Comparison of ENCODE assay signal across 11 cellular contexts in the genomic region with DNA sequence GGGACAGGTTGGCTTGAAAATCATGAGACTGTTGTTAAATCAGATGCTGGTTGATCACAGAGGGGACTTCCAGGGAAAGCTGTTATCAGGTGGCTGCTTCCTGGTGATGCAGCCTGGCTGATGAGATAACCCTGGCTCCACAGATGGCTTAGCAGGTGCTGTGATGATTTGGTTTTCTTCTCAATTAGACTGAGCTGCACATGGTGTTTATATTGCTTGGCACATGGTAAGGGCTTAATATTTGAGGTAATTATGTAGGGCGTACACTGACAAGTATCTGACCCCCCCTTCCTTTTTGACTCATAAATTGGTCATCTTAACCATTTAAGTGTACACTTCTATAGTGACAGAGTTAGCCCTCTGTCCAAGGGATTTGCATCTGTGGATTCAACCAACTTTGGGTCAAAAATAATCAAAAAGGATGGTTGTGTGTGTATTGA. TPM values are rescaled to one million over a fixed set of nuclear protein-coding genes. Genes with fewer than 3 reads are reported as not detected.
A peak's percentile ranks its signal among the peaks of the same experiment; 100 is the strongest.
DNase-seq lines count a peak whose midpoint lies in the region; FAIRE-seq and TF ChIP-seq lines count a peak whose summit lies in the region.
"Had no signal": no experiment of that assay in that cellular context is flagged by ENCODE, and none has a peak within 500 bp of the region (broad histone marks: within the 10 kb centered on the region; RNA-seq: fewer than 3 reads in every experiment).

No MANE protein-coding gene starts in this region.

- no peak overlapping the region for H3K4me2 ChIP-seq in keratinocyte (ENCODE audit: control insufficient read depth, extremely low read depth, insufficient read depth, low read depth, low read length)

- peaks cover 8% of the 10 kb centered on the region for H3K9me1 ChIP-seq in keratinocyte (ENCODE audit: control insufficient read depth, extremely low read depth, insufficient read depth, low read length)

- H3K27me3 ChIP-seq in WERI-Rb-1 (ENCODE audit: insufficient read depth, low read depth, severe bottlenecking) (no peaks in the 10 kb centered on the region), keratinocyte (ENCODE audit: control insufficient read depth, extremely low read depth, insufficient read depth, low read length) (no peaks in the 10 kb centered on the region), stomach (no peaks in the 10 kb centered on the region)

- peaks cover 57% of the 10 kb centered on the region for H3K79me2 ChIP-seq in keratinocyte (ENCODE audit: control insufficient read depth, insufficient read depth, low read length)

- H2AFZ ChIP-seq in keratinocyte (ENCODE audit: control insufficient read depth, low read length): no peak overlapping the region
- H2AFZ ChIP-seq: parathyroid adenoma had no signal

- dilution Hi-C loops in keratinocyte (cut with MboI; ENCODE audit: extremely low pct_ligation_motif_present, low sequenced_read_pairs): no loop called here

- no peak for FAIRE-seq in keratinocyte (lab: Jason Lieb, UNC)
- FAIRE-seq: colon had no signal

- no peak overlapping the region for H3K9ac ChIP-seq in keratinocyte (ENCODE audit: control insufficient read depth, extremely low read depth, insufficient read depth, low read length)
- H3K9ac ChIP-seq: parathyroid adenoma had no signal

- DNase-seq in DMS53 (lab: John Stamatoyannopoulos, UW) (peak; percentile 85), M059J (ENCODE audit: low read depth) (peak; percentile 56), WERI-Rb-1 (no peak), keratinocyte (ENCODE audit: low read depth, low spot score) (no peak), posterior cingulate gyrus (no peak), SHP77 (lab: John Stamatoyannopoulos, UW) (no peak), stomach (no peak)
- DNase-seq in activated effector memory CD4-positive, alpha-beta T cell treated with Interleukin-2 at 50 U/mL for 16 hours: no peak
- DNase-seq: Kasumi-1 had no signal

- TF ChIP-seq POLR2A in stomach (IDR thresholded peaks at IDR 0.05): no peak

- H3K27ac ChIP-seq in WERI-Rb-1 (0 out of 2 replicates have a peak overlapping the region, but pooled peaks have one; percentile 6), keratinocyte (ENCODE audit: control insufficient read depth, insufficient read depth, low read length) (peak overlapping the region; percentile 25), stomach (no peak overlapping the region)
- H3K27ac ChIP-seq: parathyroid adenoma had no signal

- intact Hi-C loops in posterior cingulate gyrus (cut with DNase I) (no loop called here), stomach (cut with DNase I; ENCODE audit: low total_unique reads) (loop anchor here (5.0 kb wide), 1 partner anchor 121 kb away; a partner anchor contains a TSS)

- WGBS in stomach, 5 donors: 8 to 27% (median 13%) methylated on average over 1 of the region's 1 CpG

- no peaks in the 10 kb centered on the region for H3K9me3 ChIP-seq in WERI-Rb-1 (ENCODE audit: severe bottlenecking)
- H3K9me3 ChIP-seq in keratinocyte (ENCODE audit: control insufficient read depth, low read depth, low read length): no peaks in the 10 kb centered on the region
- H3K9me3 ChIP-seq in stomach: no peaks in the 10 kb centered on the region

- no peak for TF ChIP-seq EP300 in stomach (IDR thresholded peaks at IDR 0.05)

- H3K36me3 ChIP-seq in WERI-Rb-1 (peaks cover 73% of the 10 kb centered on the region), keratinocyte (ENCODE audit: control insufficient read depth in 2 of 2, extremely low read depth in 1 of 2, insufficient read depth in 2 of 2, low read length in 2 of 2) (peaks cover 43 to 65% of the 10 kb centered on the region in 2 experiments), stomach (peaks cover 45 to 88% (median 75%) of the 10 kb centered on the region in 4 donors)

- H4K20me1 ChIP-seq in keratinocyte (ENCODE audit: control insufficient read depth, extremely low read depth, insufficient read depth, low read length): peaks cover 55% of the 10 kb centered on the region

- H3K4me1 ChIP-seq in keratinocyte (ENCODE audit: control insufficient read depth, extremely low read depth, insufficient read depth, low read length) (peaks cover 25% of the 10 kb centered on the region), stomach (peaks cover 15 to 47% (median 27%) of the 10 kb centered on the region in 4 donors)
- H3K4me1 ChIP-seq: parathyroid adenoma had no signal

- H3K4me3 ChIP-seq in WERI-Rb-1 (ENCODE audit: low read depth, low read length): no peak overlapping the region
- no peak overlapping the region for H3K4me3 ChIP-seq in keratinocyte (ENCODE audit: control insufficient read depth in 2 of 3, extremely low read depth in 1 of 3, insufficient read depth in 2 of 3, low read depth in 1 of 3, low read length in 3 of 3)
- H3K4me3 ChIP-seq in stomach: no peak overlapping the region

- TF ChIP-seq CTCF in WERI-Rb-1 (IDR thresholded peaks at IDR 0.05; ENCODE audit: low read depth, low read length): no peak
- no peak for TF ChIP-seq CTCF in keratinocyte (optimal IDR thresholded peaks at IDR 0.05 in 1 of 3, IDR thresholded peaks at IDR 0.05 in 1 of 3, conservative IDR thresholded peaks at IDR 0.05 in 1 of 3; ENCODE audit: extremely low read depth in 1 of 3, insufficient read depth in 2 of 3, low read length in 3 of 3)
- no peak for TF ChIP-seq CTCF in stomach (IDR thresholded peaks at IDR 0.05)

RNA-seq across cellular contexts. Expression of a gene that starts 7.0 kb away (rescaled TPM):
- 795 and 1,166 TPM in 2 replicates for total RNA-seq in M059J (2014; rRNA removed; shearing (Covaris generic))
- polyA plus RNA-seq in keratinocyte (2,759 to 4,283 TPM (median 3,843 TPM) in 3 replicates), stomach (1,000 to 10,000 TPM; 2,719 to 3,770 (median 2,836) TPM)
- 4,583 TPM for polyA plus RNA-seq in keratinocyte (2011; ENCODE audit: low read depth)
- polyA plus RNA-seq in keratinocyte (2011; cell fraction: cytosol; rRNA removed): 3,100 and 4,215 TPM in 2 replicates
- 1,051 and 1,129 TPM in 2 replicates for polyA plus RNA-seq in keratinocyte (2011; cell fraction: nucleus; rRNA removed)
- polyA plus RNA-seq in keratinocyte (2012; ENCODE audit: low replicate concordance): 3,324 and 4,271 TPM in 2 replicates
- 1,345 to 1,807 TPM (median 1,376 TPM) in 3 replicates for polyA minus RNA-seq in keratinocyte
- polyA minus RNA-seq in keratinocyte (2011; cell fraction: cytosol; rRNA and poly(A)+ RNA removed): 1,011 TPM
- polyA minus RNA-seq in keratinocyte (2011; cell fraction: nucleus; rRNA and poly(A)+ RNA removed): 222 and 286 TPM in 2 replicates
- total RNA-seq in stomach: 1,000 to 10,000 TPM in 3 of 5 donors, 100 to 1,000 TPM in 2; 607 to 1,681 (median 1,272) TPM

RNA-seq across cellular contexts. Expression of a gene that starts 26.6 kb away (rescaled TPM):
- 1.7 and 7.2 TPM in 2 replicates for total RNA-seq in M059J (2014; rRNA removed; shearing (Covaris generic))
- polyA plus RNA-seq in keratinocyte (0.43 to 1.0 TPM (median 0.58 TPM) in 3 replicates), stomach (1 to 10 TPM; 1.2 to 1.8 (median 1.8) TPM)
- polyA plus RNA-seq in keratinocyte (2011; ENCODE audit: low read depth): not detected
- 0.28 and 0.83 TPM in 2 replicates for polyA plus RNA-seq in keratinocyte (2011; cell fraction: cytosol; rRNA removed)
- 1.4 and 2.0 TPM in 2 replicates for polyA plus RNA-seq in keratinocyte (2011; cell fraction: nucleus; rRNA removed)
- 0.93 and 1.0 TPM in 2 replicates for polyA plus RNA-seq in keratinocyte (2012; ENCODE audit: low replicate concordance)
- 0.22 to 0.33 TPM (median 0.26 TPM) in 3 replicates for polyA minus RNA-seq in keratinocyte
- polyA minus RNA-seq in keratinocyte (2011; cell fraction: cytosol; rRNA and poly(A)+ RNA removed): 1.3 TPM
- polyA minus RNA-seq in keratinocyte (2011; cell fraction: nucleus; rRNA and poly(A)+ RNA removed): 0.84 and 1.8 TPM in 2 replicates
- total RNA-seq in stomach: 1 to 10 TPM in 2 of 5 donors, under 1 TPM in 1, not detected in 2; 0.89 to 2.9 (median 1.7) TPM

RNA-seq across cellular contexts. Expression of a gene that starts 54.9 kb away (rescaled TPM):
- 5.8 and 9.1 TPM in 2 replicates for total RNA-seq in M059J (2014; rRNA removed; shearing (Covaris generic))
- polyA plus RNA-seq in keratinocyte: 0.94 to 1.9 TPM (median 1.8 TPM) in 3 replicates
- 3.3 TPM for polyA plus RNA-seq in keratinocyte (2011; ENCODE audit: low read depth)
- polyA plus RNA-seq in keratinocyte (2011; cell fraction: cytosol; rRNA removed): 1.0 and 1.9 TPM in 2 replicates
- polyA plus RNA-seq in keratinocyte (2011; cell fraction: nucleus; rRNA removed): 1.5 and 2.2 TPM in 2 replicates
- 1.4 and 2.3 TPM in 2 replicates for polyA plus RNA-seq in keratinocyte (2012; ENCODE audit: low replicate concordance)
- 3.2 to 5.7 TPM (median 3.7 TPM) in 3 replicates for polyA minus RNA-seq in keratinocyte
- 1.7 TPM for polyA minus RNA-seq in keratinocyte (2011; cell fraction: cytosol; rRNA and poly(A)+ RNA removed)
- polyA minus RNA-seq in keratinocyte (2011; cell fraction: nucleus; rRNA and poly(A)+ RNA removed): 2.5 and 2.6 TPM in 2 replicates
- 100 to 1,000 TPM in 1 of 5 donors, 10 to 100 TPM in 4; 44.3 to 151 (median 76.5) TPM for total RNA-seq in stomach
- polyA plus RNA-seq in stomach: 10 to 100 TPM; 18.0 to 41.2 (median 33.2) TPM

Comparison
In these comparisons a context has a peak if more than half of its experiments do, and no peak if none do; other contexts are left out.
1. DNase-seq: peak in DMS53 (single experiment) and M059J (single experiment); none in WERI-Rb-1 (single experiment), keratinocyte (single experiment), posterior cingulate gyrus (0 of 10), SHP77 (0 of 2), activated effector memory CD4-positive, alpha-beta T cell treated with Interleukin-2 at 50 U/mL for 16 hours (single experiment) and stomach (single experiment).
2. H3K27ac ChIP-seq: peak in WERI-Rb-1 (single experiment) and keratinocyte (single experiment); none in stomach (0 of 5).